Comparison of ENCODE assay signal across 10 cellular contexts in genomic region chr2:63055510-63056308, GRCh38. TPM values are rescaled to one million over a fixed set of nuclear protein-coding genes. Genes with fewer than 3 reads are reported as not detected.
DNase-seq lines count a peak whose midpoint lies in the region; ATAC-seq, FAIRE-seq and TF ChIP-seq lines count a peak whose summit lies in the region.
"Had no signal": no experiment of that assay in that cellular context is flagged by ENCODE, and none has a peak within 500 bp of the region (broad histone marks: within the 10 kb centered on the region; RNA-seq: fewer than 3 reads in every experiment).

No MANE protein-coding gene starts in this region.

- SMC1A ChIA-PET in GM12878 (lab: Charles Lee; ENCODE audit: uncharacterized antibody, unreplicated experiment) = interaction anchor here (0.9 kb wide), 1 partner anchor 584 kb away, joined by 3 read pairs; no protein-coding TSS in a partner anchor

- TF ChIP-seq EP300 in GM12878 (IDR thresholded peaks at IDR 0.05; ENCODE audit: borderline replicate concordance in 1 of 2, control insufficient read depth in 1 of 2, low read depth in 2 of 2, low read length in 2 of 2) (no peak), upper lobe of left lung (IDR thresholded peaks at IDR 0.05) (no peak)

- H3K9me3 ChIP-seq in GM12878 (replicated peaks; ENCODE audit: control insufficient read depth, insufficient read depth, low read length) (no peaks in the 10 kb centered on the region; the same call in 1 of the 3 replicates), mucosa of descending colon (no peaks in the 10 kb centered on the region), upper lobe of left lung (peaks cover 0 to 7% (median 3%) of the 10 kb centered on the region in 4 donors)

- TF ChIP-seq CTCF in GM12878 (IDR thresholded peaks at IDR 0.05 in 2 of 3, conservative IDR thresholded peaks at IDR 0.05 in 1 of 3; ENCODE audit: control insufficient read depth in 2 of 3, extremely low read depth in 1 of 3, insufficient read depth in 1 of 3, low read depth in 3 of 3, low read length in 3 of 3) (no peak), mucosa of descending colon (IDR thresholded peaks at IDR 0.05) (no peak), upper lobe of left lung (IDR thresholded peaks at IDR 0.05) (no peak), MCF 10A (IDR thresholded peaks at IDR 0.05; ENCODE audit: unreplicated experiment) (no peak)

- ATAC-seq in GM12878 = no peak
- ATAC-seq in mucosa of descending colon = peak; percentile 11
- ATAC-seq in upper lobe of left lung (ENCODE audit: low FRiP score in 2 of 2) = no peak
- ATAC-seq in GM19328 (IDR thresholded peaks at IDR 0.05; ENCODE audit: unreplicated experiment) = no peak

- H3K4me1 ChIP-seq in GM12878 (ENCODE audit: control insufficient read depth, insufficient read depth, low read length) (peaks cover 9% of the 10 kb centered on the region; the same call in 1 of the 2 replicates), mucosa of descending colon (ENCODE audit: low read depth) (peaks cover 42% of the 10 kb centered on the region), upper lobe of left lung (peaks cover 51 to 95% (median 73%) of the 10 kb centered on the region in 4 donors)

- H3K27ac ChIP-seq in GM12878 (ENCODE audit: control insufficient read depth, insufficient read depth) (no peak overlapping the region), upper lobe of left lung (no peak overlapping the region)

- 40% methylated on average over 58 of the region's 59 CpGs for WGBS in GM12878 (ENCODE audit: insufficient coverage, insufficient replicate concordance, low lambda C conversion rate, missing lambda C conversion rate)
- 11 to 21% methylated on average over 9 to 53 of the region's 59 CpGs for WGBS in upper lobe of left lung, 2 donors

- DNase-seq in activated naive CD4-positive, alpha-beta T cell treated with Interleukin-2 at 50 U/mL for 16 hours = no peak
- no peak for DNase-seq in GM12878 (ENCODE audit: low read depth, low spot score)
- DNase-seq in mucosa of descending colon = peak in 2 of 3 donors; percentile 6 to 26
- DNase-seq in upper lobe of left lung = peak in 1 of 2 donors; percentile 85
- DNase-seq in MCF 10A (ENCODE audit: unreplicated experiment) = no peak
- DNase-seq in stimulated activated CD4-positive, alpha-beta T cell treated with anti-CD3 and anti-CD28 coated beads, Interleukin-1b, Interleukin-23, amount 100 ng/mL, for 48 hours = no peak
- DNase-seq: NCI-H226 had no signal

- H3K36me3 Mint-ChIP-seq in activated naive CD4-positive, alpha-beta T cell treated with anti-CD3 and anti-CD28 coated beads, Interleukin-2, amount 50 U/mL, for 24 hours = peaks cover 1% of the 10 kb centered on the region
- peaks cover 9% of the 10 kb centered on the region for H3K36me3 Mint-ChIP-seq in MCF 10A (ENCODE audit: insufficient read depth, unreplicated experiment)

- FAIRE-seq in GM12878 (lab: Jason Lieb, UNC) = no peak

- peaks cover 61% of the 10 kb centered on the region for H3K27me3 Mint-ChIP-seq in activated naive CD4-positive, alpha-beta T cell treated with anti-CD3 and anti-CD28 coated beads, Interleukin-2, amount 50 U/mL, for 24 hours
- no peaks in the 10 kb centered on the region for H3K27me3 Mint-ChIP-seq in MCF 10A (ENCODE audit: insufficient read depth, unreplicated experiment)

- H3K9me3 Mint-ChIP-seq in activated naive CD4-positive, alpha-beta T cell treated with anti-CD3 and anti-CD28 coated beads, Interleukin-2, amount 50 U/mL, for 24 hours = no peaks in the 10 kb centered on the region
- no peaks in the 10 kb centered on the region for H3K9me3 Mint-ChIP-seq in MCF 10A (ENCODE audit: unreplicated experiment)

- H3K4me3 ChIP-seq in GM12878 = no peak overlapping the region; the same call in 1 of the 2 replicates
- H3K4me3 ChIP-seq in mucosa of descending colon = no peak overlapping the region
- H3K4me3 ChIP-seq in upper lobe of left lung = peak overlapping the region in 3 of 4 donors; percentile 11 to 20 (median 12)

- H3K4me3 Mint-ChIP-seq in activated naive CD4-positive, alpha-beta T cell treated with anti-CD3 and anti-CD28 coated beads, Interleukin-2, amount 50 U/mL, for 24 hours = peak overlapping the region; percentile 27
- no peak overlapping the region for H3K4me3 Mint-ChIP-seq in MCF 10A (ENCODE audit: unreplicated experiment)

- H3K27me3 ChIP-seq in GM12878 (replicated peaks in 1 of 2; ENCODE audit: control insufficient read depth in 2 of 2, insufficient read depth in 2 of 2, low read length in 1 of 2) = peaks cover 5 to 21% of the 10 kb centered on the region in 2 experiments
- H3K27me3 ChIP-seq in upper lobe of left lung = peaks cover 0 to 93% (median 72%) of the 10 kb centered on the region in 4 donors

- POLR2A ChIA-PET in GM12878 (lab: Charles Lee) = no interaction called here
- POLR2A ChIA-PET in MCF 10A (lab: Yijun Ruan, JAX) = no interaction called here

- H2AFZ ChIP-seq in GM12878 (ENCODE audit: control insufficient read depth, low read depth, low read length) = no peak overlapping the region

- TF ChIP-seq RAD21 in GM12878 (IDR thresholded peaks at IDR 0.05; ENCODE audit: insufficient read depth, low read depth, low read length) = no peak

- no peaks in the 10 kb centered on the region; a peak in 1 of 4 replicates for H3K36me3 ChIP-seq in GM12878 (ENCODE audit: control insufficient read depth in 2 of 2, insufficient read depth in 2 of 2, low read length in 1 of 2)
- no peaks in the 10 kb centered on the region for H3K36me3 ChIP-seq in mucosa of descending colon (ENCODE audit: low read depth)
- H3K36me3 ChIP-seq in upper lobe of left lung = no peaks in the 10 kb centered on the region

- peak overlapping the region; percentile 21 for H3K4me2 ChIP-seq in GM12878 (ENCODE audit: control insufficient read depth, insufficient read depth)

- intact Hi-C loops in GM12878 (cut with micrococcal nuclease; ENCODE audit: unreplicated experiment) (loop anchor here (10.0 kb wide), 2 partner anchors 271 to 601 kb away; no protein-coding TSS in a partner anchor), mucosa of descending colon (cut with DNase I, micrococcal nuclease) (no loop called here), MCF 10A (cut with micrococcal nuclease) (no loop called here)

- no peaks in the 10 kb centered on the region for H3K79me2 ChIP-seq in GM12878 (ENCODE audit: control insufficient read depth, insufficient read depth, low read length)

- H3K27ac Mint-ChIP-seq in activated naive CD4-positive, alpha-beta T cell treated with anti-CD3 and anti-CD28 coated beads, Interleukin-2, amount 50 U/mL, for 24 hours = peak overlapping the region; percentile 23
- H3K27ac Mint-ChIP-seq in MCF 10A (ENCODE audit: low read depth, unreplicated experiment) = no peak overlapping the region

- H3K9ac ChIP-seq in GM12878 (ENCODE audit: control insufficient read depth, insufficient read depth, low read length) = no peak overlapping the region

- no TSS peak for BruUV-seq in GM12878 (replicated peaks; lab: Mats Ljungman, UMichigan)
- no TSS peak for BruUV-seq in MCF 10A (replicated peaks; lab: Mats Ljungman, UMichigan)

- RAD21 ChIA-PET in GM12878 (lab: Charles Lee; ENCODE audit: unreplicated experiment) = no interaction called here

- H4K20me1 ChIP-seq in GM12878 (ENCODE audit: control insufficient read depth, insufficient read depth) = no peaks in the 10 kb centered on the region

- peaks cover 71% of the 10 kb centered on the region for H3K4me1 Mint-ChIP-seq in activated naive CD4-positive, alpha-beta T cell treated with anti-CD3 and anti-CD28 coated beads, Interleukin-2, amount 50 U/mL, for 24 hours
- H3K4me1 Mint-ChIP-seq in MCF 10A (ENCODE audit: insufficient read depth, unreplicated experiment) = no peaks in the 10 kb centered on the region

- CTCF ChIA-PET in GM12878 (lab: Yijun Ruan, JAX) (interaction anchor here (1.1 kb wide), 1 partner anchor 431 kb away, joined by 3 read pairs; no protein-coding TSS in a partner anchor), MCF 10A (lab: Yijun Ruan, JAX) (interaction anchor here (0.5 to 0.7 kb wide), 3 partner anchors 13 to 152 kb away, joined by 3 read pairs; no protein-coding TSS in a partner anchor)

- TF ChIP-seq POLR2A in GM12878 (IDR thresholded peaks at IDR 0.05; ENCODE audit: low read depth, low read length) = no peak
- no peak for TF ChIP-seq POLR2A in upper lobe of left lung (IDR thresholded peaks at IDR 0.05)

- in situ Hi-C loops in GM12878 (cut with MboI) = no loop called here

TF ChIP-seq in GM12878, 131 proteins besides CTCF, POLR2A, EP300 and RAD21 (continues in another document):
- TF ChIP-seq BHLHE40 (IDR thresholded peaks at IDR 0.05; ENCODE audit: borderline replicate concordance in 1 of 2, low read depth in 2 of 2, low read length in 1 of 2) (no peak), ZNF384 (IDR thresholded peaks at IDR 0.05; ENCODE audit: borderline replicate concordance, low read depth, low read length) (no peak), PAX8 (IDR thresholded peaks at IDR 0.05) (no peak)
- TF ChIP-seq, protein P1, sequence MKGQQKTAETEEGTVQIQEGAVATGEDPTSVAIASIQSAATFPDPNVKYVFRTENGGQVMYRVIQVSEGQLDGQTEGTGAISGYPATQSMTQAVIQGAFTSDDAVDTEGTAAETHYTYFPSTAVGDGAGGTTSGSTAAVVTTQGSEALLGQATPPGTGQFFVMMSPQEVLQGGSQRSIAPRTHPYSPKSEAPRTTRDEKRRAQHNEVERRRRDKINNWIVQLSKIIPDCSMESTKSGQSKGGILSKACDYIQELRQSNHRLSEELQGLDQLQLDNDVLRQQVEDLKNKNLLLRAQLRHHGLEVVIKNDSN (IDR thresholded peaks at IDR 0.05; ENCODE audit: borderline replicate concordance, extremely low read length, insufficient read depth, low read depth, low read length) = no peak

RNA-seq across cellular contexts. Expression of gene OTX1, which starts 5.1 kb away (rescaled TPM):
- total RNA-seq in GM12878 (2013; cell fraction: nucleolus; rRNA removed) = 4.4 and 11.1 TPM in 2 replicates
- 0.49 TPM in 1 of 2 replicates, not detected in the other for total RNA-seq in GM12878 (2014; rRNA removed)
- total RNA-seq in GM12878 (2014; rRNA removed; fragmentation: Illumina TruSeq; extraction: Trizol) = 0.04 TPM in 1 of 2 replicates, not detected in the other
- 0.35 and 0.67 TPM in 2 replicates for total RNA-seq in GM12878 (2021)
- not detected for polyA plus RNA-seq in GM12878 (2011; ENCODE audit: low read depth)
- 0.26 TPM in 1 of 2 replicates, not detected in the other for polyA plus RNA-seq in GM12878 (2011; rRNA removed)
- 0.12 and 0.28 TPM in 2 replicates for polyA plus RNA-seq in GM12878 (2011; cell fraction: cytosol; rRNA removed)
- polyA plus RNA-seq in GM12878 (2011; cell fraction: nucleus; rRNA removed) = 2.3 and 3.1 TPM in 2 replicates
- polyA plus RNA-seq in GM12878 (2012) = 0.12 and 0.28 TPM in 2 replicates
- 0.06 TPM in 1 of 2 replicates, not detected in the other for polyA plus RNA-seq in GM12878 (2014; fragmentation: Illumina TruSeq; extraction: Trizol)
- polyA plus RNA-seq in GM12878 (2014; fragmentation: Nextera tagmentation; extraction: Ambion mirVana) = under 1 TPM in 1 of 2 experiments, not detected in 1; 0.04 TPM
- 0.09 and 0.33 TPM in 2 replicates for polyA plus RNA-seq in GM12878 (2014; rRNA removed)
- under 1 TPM; 0.20 to 0.35 TPM for polyA plus RNA-seq in GM12878 (2016; fragmentation: Nextera tagmentation; extraction: Ambion mirVana)
- polyA minus RNA-seq in GM12878 (2011; rRNA and poly(A)+ RNA removed) = 0.37 and 1.6 TPM in 2 replicates
- polyA minus RNA-seq in GM12878 (2011; cell fraction: cytosol; rRNA and poly(A)+ RNA removed) = 0.40 and 1.2 TPM in 2 replicates
- 6.9 and 10.2 TPM in 2 replicates for polyA minus RNA-seq in GM12878 (2011; cell fraction: nucleus; rRNA and poly(A)+ RNA removed)
- under 1 TPM in 1 of 3 donors, not detected in 2; 0.22 TPM for total RNA-seq in mucosa of descending colon
- 1 to 10 TPM in 2 of 6 donors, under 1 TPM in 3, not detected in 1; 0.24 to 1.7 (median 0.34) TPM for total RNA-seq in upper lobe of left lung
- 1.4 and 2.2 TPM in 2 replicates for total RNA-seq in MCF 10A (2022)
- polyA plus RNA-seq: liver had no signal

Comparison
In these comparisons a context has a peak if more than half of its experiments do, and no peak if none do; other contexts are left out.
1. DNase-seq: peak in mucosa of descending colon (2 of 3); none in activated naive CD4-positive, alpha-beta T cell treated with Interleukin-2 at 50 U/mL for 16 hours (single experiment), GM12878 (single experiment), MCF 10A (single experiment) and stimulated activated CD4-positive, alpha-beta T cell treated with anti-CD3 and anti-CD28 coated beads, Interleukin-1b, Interleukin-23, amount 100 ng/mL, for 48 hours (single experiment).
2. H3K4me3 ChIP-seq: peak in upper lobe of left lung (3 of 4); none in GM12878 (single experiment) and mucosa of descending colon (single experiment).